Comparison of ENCODE assay signal across 8 cellular contexts in the genomic region with DNA sequence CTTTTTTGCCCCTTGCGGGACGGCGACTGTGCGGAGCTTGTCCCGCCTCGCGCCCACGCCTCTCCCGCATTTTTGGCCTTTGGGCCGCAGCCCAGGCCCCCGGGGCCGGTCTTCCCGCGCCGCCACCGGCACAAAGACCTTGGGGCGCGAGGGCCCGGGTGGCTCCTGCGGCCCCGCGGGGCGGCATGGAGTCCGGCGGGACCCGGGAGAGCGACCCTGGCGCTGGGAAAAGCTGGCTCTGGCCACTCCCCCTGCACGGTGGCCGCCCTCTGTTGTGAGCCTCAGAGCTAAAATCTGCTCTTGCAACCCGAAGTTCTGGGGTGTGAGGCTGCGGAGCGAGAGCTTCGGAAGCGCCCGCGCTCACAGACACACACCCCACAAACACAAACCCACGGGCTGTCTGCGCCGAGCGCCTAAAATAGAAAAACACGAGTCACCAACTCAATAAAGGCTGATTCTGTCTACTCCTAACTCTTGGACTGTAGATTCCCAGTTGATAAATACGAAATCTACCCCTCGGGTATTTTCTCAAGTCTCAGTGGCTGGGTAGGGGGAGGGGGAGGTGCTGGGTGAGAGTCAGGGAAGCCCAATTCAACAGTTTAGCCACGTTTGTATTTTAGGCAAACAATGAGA. TPM values are rescaled to one million over a fixed set of nuclear protein-coding genes. Genes with fewer than 3 reads are reported as not detected.
DNase-seq lines count a peak whose midpoint lies in the region; ATAC-seq, FAIRE-seq and TF ChIP-seq lines count a peak whose summit lies in the region.

No MANE protein-coding gene starts in this region.

- CTCF ChIA-PET in AG04449 (lab: Yijun Ruan, JAX) = interaction anchor here (0.5 to 2.7 kb wide), 9 partner anchors 9 to 204 kb away, joined by 3 to 10 read pairs (median 4); partner anchors contain the start of gene MTRES1

- H3K27me3 ChIP-seq in bronchial epithelial cell (ENCODE audit: control insufficient read depth, insufficient read depth, low read length) = no peaks in the 10 kb centered on the region

- H3K4me1 ChIP-seq in kidney (ENCODE audit: control insufficient read depth in 1 of 2, insufficient read depth in 1 of 2, low read depth in 1 of 2, low read length in 2 of 2) = peaks cover 5 to 7% of the 10 kb centered on the region in 2 donors

- TF ChIP-seq CTCF in AG04449 (IDR thresholded peaks at IDR 0.05; ENCODE audit: insufficient read depth, low read length, missing control alignments) (no peak), bronchial epithelial cell (IDR thresholded peaks at IDR 0.05; ENCODE audit: insufficient read depth, low read length, severe bottlenecking) (no peak), kidney (IDR thresholded peaks at IDR 0.05; ENCODE audit: borderline replicate concordance, extremely low read depth, insufficient read depth) (no peak)

- ATAC-seq in GM18511 (IDR thresholded peaks at IDR 0.05; ENCODE audit: unreplicated experiment) (peak; percentile 31), GM18520 (IDR thresholded peaks at IDR 0.05; ENCODE audit: unreplicated experiment) (no peak)

- DNase-seq in AG04449 (ENCODE audit: low read depth, low spot score) = no peak
- DNase-seq in Kasumi-1 (lab: John Stamatoyannopoulos, UW) = peak; percentile 48 to 52
- peak; percentile 60 for DNase-seq in SK-MEL-5 (ENCODE audit: low read depth, low spot score)
- peak; percentile 36 for DNase-seq in bronchial epithelial cell (ENCODE audit: low read depth)
- peak; percentile 78 for DNase-seq in kidney
- DNase-seq in stimulated activated CD4-positive, alpha-beta T cell treated with anti-CD3 and anti-CD28 coated beads, Interleukin-12 subunit alpha, Interleukin-12 subunit beta, amount 100 ng/mL, for 4 hours = peak; percentile 32

- intact Hi-C loops in kidney (cut with DNase I) = no loop called here

- POLR2A ChIA-PET in AG04449 (lab: Yijun Ruan, JAX) = interaction anchor here (0.6 kb wide), 1 partner anchor 489 kb away, joined by 3 read pairs; no protein-coding TSS in a partner anchor

- peak overlapping the region; percentile 63 for H3K4me3 ChIP-seq in AG04449 (ENCODE audit: low read depth, low read length)
- peak overlapping the region; percentile 58 for H3K4me3 ChIP-seq in bronchial epithelial cell (ENCODE audit: low read depth, low read length)
- peak overlapping the region; percentile 47 to 63 for H3K4me3 ChIP-seq in kidney (ENCODE audit: low read length in 2 of 2)

- no peak for FAIRE-seq in bronchial epithelial cell (lab: Jason Lieb, UNC)
- no peak for FAIRE-seq in kidney (lab: Jason Lieb, UNC)

- H3K36me3 ChIP-seq in bronchial epithelial cell (ENCODE audit: control insufficient read depth, insufficient read depth, low read length) (no peaks in the 10 kb centered on the region), kidney (ENCODE audit: control insufficient read depth in 1 of 2, insufficient read depth in 2 of 2, low read length in 2 of 2) (no peaks in the 10 kb centered on the region)

- peak overlapping the region; percentile 16 to 29 for H3K9ac ChIP-seq in kidney (ENCODE audit: low read length in 2 of 2)

- peak overlapping the region; percentile 51 to 72 for H3K27ac ChIP-seq in kidney (ENCODE audit: low read depth in 2 of 2, low read length in 2 of 2)

- H3K9me3 ChIP-seq in kidney (ENCODE audit: control insufficient read depth in 1 of 2, low read length in 2 of 2) = no peaks in the 10 kb centered on the region

- in situ Hi-C loops in SK-MEL-5 (cut with HindIII; ENCODE audit: low pct_unique_long_range_greater_than_20kb, low sequenced_read_pairs) = no loop called here

RNA-seq across cellular contexts. Expression of gene BEND3, which starts 0.5 kb away (rescaled TPM):
- total RNA-seq in SK-MEL-5 (2014; rRNA removed; shearing (Covaris generic)) = 3.1 TPM in 2 replicates
- 3.9 and 6.0 TPM in 2 replicates for polyA plus RNA-seq in SK-MEL-5 (2015; cell fraction: cytosol; rRNA removed)
- polyA plus RNA-seq in SK-MEL-5 (2015; cell fraction: nucleus; rRNA removed) = 2.0 and 3.4 TPM in 2 replicates
- total RNA-seq in bronchial epithelial cell = 1.8 and 3.9 TPM in 2 replicates
- total RNA-seq in kidney = 3.6 TPM
- polyA plus RNA-seq in kidney (ENCODE audit: insufficient read depth, low read depth, low replicate concordance) = 1.1 TPM
